Comparison of ENCODE assay signal across 18 cellular contexts in the genomic region with DNA sequence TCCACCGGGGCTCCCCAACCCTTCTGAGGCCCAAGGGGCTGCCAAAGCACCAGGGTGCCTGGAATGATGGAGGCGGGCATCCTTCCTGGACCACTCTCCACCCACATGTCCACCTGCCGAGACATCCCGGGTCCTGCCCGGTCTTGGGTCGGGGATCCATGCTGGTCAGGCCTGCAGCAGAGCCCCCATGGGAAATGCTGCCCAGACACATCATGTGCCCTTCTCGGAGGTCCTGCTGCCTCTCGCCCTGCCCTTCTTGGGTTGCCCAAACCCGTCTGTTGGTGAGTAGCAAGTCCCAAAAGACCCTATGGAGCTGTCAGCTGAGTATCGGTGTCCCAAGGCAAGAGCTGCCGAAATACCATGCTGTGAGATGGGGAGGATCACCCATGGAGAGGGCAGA. TPM values are rescaled to one million over a fixed set of nuclear protein-coding genes. Genes with fewer than 3 reads are reported as not detected.
DNase-seq lines count a peak whose midpoint lies in the region; ATAC-seq, FAIRE-seq and TF ChIP-seq lines count a peak whose summit lies in the region.
"Had no signal": no experiment of that assay in that cellular context is flagged by ENCODE, and none has a peak within 500 bp of the region (broad histone marks: within the 10 kb centered on the region; RNA-seq: fewer than 3 reads in every experiment).

No MANE protein-coding gene starts in this region.

- H3K4me1 ChIP-seq in heart left ventricle (peaks cover 0 to 8% (median 4%) of the 10 kb centered on the region in 12 donors), IMR-90 (ENCODE audit: control insufficient read depth, insufficient read depth, low read length) (no peaks in the 10 kb centered on the region), mesendoderm (ENCODE audit: control insufficient read depth, low read depth, low read length) (no peaks in the 10 kb centered on the region)

- 88 to 92% (median 91%) methylated on average over 9 to 11 of the region's 11 CpGs for WGBS in heart left ventricle, 4 donors
- 50% methylated on average over 5 of the region's 11 CpGs; no CpG with 5 or more reads in 1 of the 2 experiments for WGBS in IMR-90 (ENCODE audit: extremely low coverage in 2 of 2, insufficient read length in 1 of 2), 2 experiments
- WGBS in mesendoderm (ENCODE audit: extremely low coverage, insufficient coverage, low lambda C conversion rate): no CpG with 5 or more reads among the region's 11 CpGs

- H3K36me3 Mint-ChIP-seq in T-helper 17 cell (ENCODE audit: low read depth): no peaks in the 10 kb centered on the region
- H3K36me3 Mint-ChIP-seq: CD4-positive, alpha-beta memory T cell had no signal

- CTCF ChIA-PET in IMR-90 (lab: Yijun Ruan, JAX): interaction anchor here (1.7 kb wide), 1 partner anchor 15 kb away, joined by 5 read pairs; a partner anchor contains a TSS

- H2BK5ac ChIP-seq in IMR-90 (ENCODE audit: low read depth, low read length, poor library complexity, severe bottlenecking) (no peak overlapping the region), mesendoderm (ENCODE audit: low read length) (no peak overlapping the region)

- H3K4me3 ChIP-seq in heart left ventricle (no peak overlapping the region), IMR-90 (ENCODE audit: insufficient read depth, low read depth, low read length) (no peak overlapping the region), mesendoderm (ENCODE audit: low read length) (no peak overlapping the region)
- H3K4me3 ChIP-seq: HAP-1 had no signal

- TF ChIP-seq RAD21 in IMR-90 (IDR thresholded peaks at IDR 0.05; ENCODE audit: low read length): no peak

- H3K4me1 Mint-ChIP-seq in T-helper 17 cell: peaks cover 4% of the 10 kb centered on the region

- no peak for FAIRE-seq in GM19239 (lab: Jason Lieb, UNC)
- FAIRE-seq: GM12891, GM18507, H54 had no signal

- no peaks in the 10 kb centered on the region for H3K27me3 ChIP-seq in heart left ventricle
- H3K27me3 ChIP-seq in IMR-90 (ENCODE audit: control insufficient read depth, insufficient read depth, low read length): peaks cover 7% of the 10 kb centered on the region; the same call in 1 of the 2 replicates
- H3K27me3 ChIP-seq in mesendoderm (ENCODE audit: insufficient read depth, low read length, poor library complexity): no peaks in the 10 kb centered on the region

- no peaks in the 10 kb centered on the region for H4K20me1 ChIP-seq in IMR-90 (ENCODE audit: insufficient read depth, low read length)

- no TSS peak for BruUV-seq in IMR-90 (replicated peaks; lab: Mats Ljungman, UMichigan)

- H3K27me3 Mint-ChIP-seq in T-helper 17 cell: peaks cover 9% of the 10 kb centered on the region

- ATAC-seq in Right ventricle myocardium superior (ENCODE audit: poor library complexity): no peak
- no peak for ATAC-seq in heart left ventricle
- ATAC-seq in IMR-90 (ENCODE audit: low read depth): no peak
- no peak for ATAC-seq in T-helper 17 cell

- H3K9ac ChIP-seq in IMR-90 (ENCODE audit: low read depth, low read length): no peak overlapping the region
- H3K9ac ChIP-seq in mesendoderm (ENCODE audit: low read length): no peak overlapping the region

- H3K23ac ChIP-seq in IMR-90 (ENCODE audit: low read depth, low read length): no peak overlapping the region
- no peak overlapping the region for H3K23ac ChIP-seq in mesendoderm (ENCODE audit: low read length)

- H3K9me3 ChIP-seq in heart left ventricle (no peaks in the 10 kb centered on the region), IMR-90 (ENCODE audit: control insufficient read depth, insufficient read depth, low read length) (no peaks in the 10 kb centered on the region), T-helper 17 cell (ENCODE audit: control insufficient read depth, low read length, poor library complexity, severe bottlenecking) (no peaks in the 10 kb centered on the region)
- H3K9me3 ChIP-seq: HAP-1 had no signal

- H2AK9ac ChIP-seq in IMR-90 (replicated peaks; ENCODE audit: low read depth, low read length, poor library complexity): peak overlapping the region; percentile 20

- peak overlapping the region; percentile 16 for H3K27ac Mint-ChIP-seq in T-helper 17 cell
- H3K27ac Mint-ChIP-seq: CD4-positive, alpha-beta memory T cell; HFFc6 had no signal

- H2BK120ac ChIP-seq in IMR-90 (ENCODE audit: low read depth, low read length) (no peak overlapping the region), mesendoderm (ENCODE audit: low read depth, low read length) (no peak overlapping the region)

- H2AFZ ChIP-seq in IMR-90 (replicated peaks; ENCODE audit: low read length, poor library complexity): no peak overlapping the region

- DNase-seq in Right ventricle myocardium superior (peak; percentile 29), heart left ventricle (no peak), IMR-90 (no peak), T-helper 17 cell (no peak), GM19239 (ENCODE audit: insufficient read length, low spot score) (no peak), mesendoderm (no peak)
- DNase-seq: C1 segment of cervical spinal cord; Calu3; CD4-positive, alpha-beta memory T cell; COR-L47; DMS79 treated with DMSO at 0.1 percent for 48 hours; GF-D8; GOT3; HFFc6 had no signal

- H3K56ac ChIP-seq in IMR-90 (ENCODE audit: extremely low read depth, insufficient read depth, low read length): no peak overlapping the region
- H3K56ac ChIP-seq in mesendoderm (ENCODE audit: low read length): no peak overlapping the region

- TF ChIP-seq POLR2A in heart left ventricle (IDR thresholded peaks at IDR 0.05): no peak
- no peak for TF ChIP-seq POLR2A in IMR-90 (IDR thresholded peaks at IDR 0.05; ENCODE audit: low read depth, low read length)

- in situ Hi-C loops in IMR-90 (cut with MboI; ENCODE audit: low sequenced_read_pairs): no loop called here

- no peaks in the 10 kb centered on the region for H3K36me3 ChIP-seq in heart left ventricle
- H3K36me3 ChIP-seq in IMR-90 (ENCODE audit: control insufficient read depth, insufficient read depth, low read length): no peaks in the 10 kb centered on the region
- no peaks in the 10 kb centered on the region for H3K36me3 ChIP-seq in mesendoderm (ENCODE audit: control insufficient read depth, insufficient read depth, low read length)
- H3K36me3 ChIP-seq: HAP-1 had no signal

- no peak overlapping the region for H3K14ac ChIP-seq in IMR-90 (replicated peaks; ENCODE audit: low read depth, low read length)

- no peak overlapping the region for H3K27ac ChIP-seq in heart left ventricle
- H3K27ac ChIP-seq in IMR-90 (ENCODE audit: insufficient read depth, low read length): no peak overlapping the region
- H3K27ac ChIP-seq in mesendoderm (ENCODE audit: low read depth, low read length): no peak overlapping the region

- H4K91ac ChIP-seq in IMR-90 (ENCODE audit: insufficient read depth, low read depth, low read length): no peak overlapping the region

- H4K8ac ChIP-seq in IMR-90 (ENCODE audit: low read depth in 2 of 2, low read length in 2 of 2) (no peak overlapping the region), mesendoderm (ENCODE audit: low read depth, low read length) (no peak overlapping the region)

- intact Hi-C loops in Right ventricle myocardium superior (cut with DNase I) (no loop called here), heart left ventricle (cut with DNase I) (loop anchor here in 5 of 10 donors (5.0 to 10.0 kb wide), 3 partner anchors 52 to 82 kb away; a partner anchor contains a TSS), IMR-90 (cut with micrococcal nuclease) (loop anchor here (10.0 kb wide), 1 partner anchor 168 kb away; no protein-coding TSS in a partner anchor)

- H3K79me1 ChIP-seq in IMR-90 (ENCODE audit: low read depth in 1 of 2, low read length in 2 of 2) (no peaks in the 10 kb centered on the region), mesendoderm (ENCODE audit: low read length) (no peaks in the 10 kb centered on the region)

- H3K4me2 ChIP-seq in IMR-90 (ENCODE audit: low read depth, low read length): no peak overlapping the region
- no peak overlapping the region for H3K4me2 ChIP-seq in mesendoderm (ENCODE audit: low read length)

- H3K4ac ChIP-seq in IMR-90 (ENCODE audit: low read depth, low read length) (no peak overlapping the region), mesendoderm (ENCODE audit: low read depth, low read length) (no peak overlapping the region)

- no peak overlapping the region for H2BK20ac ChIP-seq in IMR-90 (ENCODE audit: low read depth, low read length)

- H2AK5ac ChIP-seq in IMR-90 (ENCODE audit: low read depth, low read length): no peak overlapping the region
- no peak overlapping the region for H2AK5ac ChIP-seq in mesendoderm (ENCODE audit: low read length)

- POLR2A ChIA-PET in IMR-90 (lab: Charles Lee; ENCODE audit: unreplicated experiment): interaction anchor here (1.0 kb wide), 1 partner anchor 15 kb away, joined by 3 read pairs; a partner anchor contains a TSS

- no peak overlapping the region for H4K5ac ChIP-seq in IMR-90 (ENCODE audit: low read depth, low read length)
- no peak overlapping the region for H4K5ac ChIP-seq in mesendoderm (ENCODE audit: low read length)

- TF ChIP-seq CTCF in heart left ventricle (IDR thresholded peaks at IDR 0.05) (no peak), IMR-90 (conservative IDR thresholded peaks at IDR 0.05; ENCODE audit: low read depth, low read length) (no peak)

- H3K4me3 Mint-ChIP-seq in T-helper 17 cell: no peak overlapping the region
- H3K4me3 Mint-ChIP-seq: CD4-positive, alpha-beta memory T cell; HFFc6 had no signal

- dilution Hi-C loops in IMR-90 (cut with HindIII; ENCODE audit: low sequenced_read_pairs, unreplicated experiment): no loop called here

- no peak overlapping the region for H2BK15ac ChIP-seq in IMR-90 (ENCODE audit: low read depth, low read length)
- H2BK15ac ChIP-seq in mesendoderm (replicated peaks; ENCODE audit: low read depth): no peak overlapping the region

- no peaks in the 10 kb centered on the region for H3K9me1 ChIP-seq in IMR-90 (ENCODE audit: insufficient read depth, low read length)

- no peaks in the 10 kb centered on the region for H3K79me2 ChIP-seq in mesendoderm (ENCODE audit: control insufficient read depth, insufficient read depth, low read length)

- H3K18ac ChIP-seq in IMR-90 (ENCODE audit: low read depth, low read length) (no peak overlapping the region), mesendoderm (ENCODE audit: low read length) (no peak overlapping the region)

RNA-seq across cellular contexts. Expression of a gene that starts 14.8 kb away (rescaled TPM):
- total RNA-seq in Right ventricle myocardium superior: 45.3 TPM
- total RNA-seq in heart left ventricle: 100 to 1,000 TPM in 1 of 9 donors, 10 to 100 TPM in 8; 27.5 to 109 (median 48.0) TPM
- polyA plus RNA-seq in heart left ventricle: 10 to 100 TPM; 31.2 to 33.0 TPM
- 2.2 and 3.3 TPM in 2 replicates for total RNA-seq in IMR-90 (2012; rRNA removed)
- polyA plus RNA-seq in IMR-90 (2012; rRNA removed): 14.0 and 14.8 TPM in 2 replicates
- 11.4 and 20.5 TPM in 2 replicates for polyA plus RNA-seq in IMR-90 (2012; cell fraction: cytosol; rRNA removed)
- 47.4 and 93.1 TPM in 2 replicates for polyA plus RNA-seq in IMR-90 (2012; cell fraction: nucleus; rRNA removed; ENCODE audit: low replicate concordance)
- 10 to 100 TPM; 16.7 to 23.8 TPM for total RNA-seq in T-helper 17 cell
- 8.0 TPM for polyA plus RNA-seq in mesendoderm (2013, experiment 1 of 2)
- polyA plus RNA-seq in mesendoderm (2013, experiment 2 of 2): 8.3 TPM

RNA-seq across cellular contexts. Expression of a gene that starts 50.2 kb away (rescaled TPM):
- total RNA-seq in Right ventricle myocardium superior (4.5 TPM), heart left ventricle (1 to 10 TPM; 2.4 to 9.0 (median 5.9) TPM), IMR-90 (2012; rRNA removed) (0.90 and 1.9 TPM in 2 replicates), T-helper 17 cell (1 to 10 TPM; 3.4 to 4.5 TPM)
- polyA plus RNA-seq in heart left ventricle (1 to 10 TPM; 2.7 to 6.1 TPM), IMR-90 (2012; rRNA removed) (3.8 and 4.7 TPM in 2 replicates)
- 1.2 and 1.6 TPM in 2 replicates for polyA plus RNA-seq in IMR-90 (2012; cell fraction: cytosol; rRNA removed)
- 17.9 and 21.8 TPM in 2 replicates for polyA plus RNA-seq in IMR-90 (2012; cell fraction: nucleus; rRNA removed; ENCODE audit: low replicate concordance)
- polyA plus RNA-seq in mesendoderm (2013, experiment 1 of 2): 1.8 TPM
- polyA plus RNA-seq in mesendoderm (2013, experiment 2 of 2): 1.7 TPM
- polyA plus RNA-seq: CD4-positive, alpha-beta memory T cell had no signal

RNA-seq across cellular contexts. Expression of a gene that starts 50.9 kb away (rescaled TPM):
- total RNA-seq in Right ventricle myocardium superior (14.0 TPM), heart left ventricle (10 to 100 TPM; 12.3 to 22.1 (median 17.5) TPM), IMR-90 (2012; rRNA removed) (14.4 and 16.7 TPM in 2 replicates), T-helper 17 cell (1 to 10 TPM; 1.9 to 2.6 TPM)
- polyA plus RNA-seq in heart left ventricle (10 to 100 TPM in 1 of 2 donors, 1 to 10 TPM in 1; 5.3 to 14.1 TPM), IMR-90 (2012; rRNA removed) (9.2 and 10.1 TPM in 2 replicates)
- 6.3 and 8.7 TPM in 2 replicates for polyA plus RNA-seq in IMR-90 (2012; cell fraction: cytosol; rRNA removed)
- 14.0 and 18.3 TPM in 2 replicates for polyA plus RNA-seq in IMR-90 (2012; cell fraction: nucleus; rRNA removed; ENCODE audit: low replicate concordance)
- polyA plus RNA-seq in mesendoderm (2013, experiment 1 of 2): 29.6 TPM
- polyA plus RNA-seq in mesendoderm (2013, experiment 2 of 2): 29.8 TPM
